ENCODE assay signal across 1 cellular context in the genomic region with DNA sequence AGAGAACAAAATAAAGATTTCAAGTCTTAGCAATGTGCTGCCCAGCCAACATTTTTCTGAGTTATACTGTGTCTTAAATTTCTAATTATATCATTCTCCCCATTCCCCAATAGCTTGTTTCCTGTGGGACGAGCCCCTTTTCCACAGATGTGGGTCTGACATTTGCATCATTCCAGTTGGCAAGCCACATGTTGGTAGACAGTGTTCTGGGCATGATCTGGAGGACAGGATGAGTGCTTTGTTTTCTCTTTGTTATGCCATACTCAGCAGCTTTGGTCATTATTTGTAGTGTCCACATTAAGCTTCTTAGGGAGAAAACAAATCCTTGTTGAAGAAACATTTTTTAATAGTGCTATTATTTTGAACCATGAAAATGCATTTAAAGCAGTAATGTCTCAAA.
TF ChIP-seq lines count a peak whose summit lies in the region.

No MANE protein-coding gene starts in this region.

TF ChIP-seq in IMR-90, 13 proteins besides CTCF, POLR2A, EP300 and RAD21:
- TF ChIP-seq MAZ (IDR thresholded peaks at IDR 0.05; ENCODE audit: borderline replicate concordance, low read depth, low read length) (no peak), ELK1 (IDR thresholded peaks at IDR 0.05; ENCODE audit: borderline replicate concordance, low read depth, low read length) (no peak), MXI1 (IDR thresholded peaks at IDR 0.05; ENCODE audit: borderline replicate concordance, low read depth, low read length) (no peak), SMC3 (IDR thresholded peaks at IDR 0.05; ENCODE audit: low read depth, low read length) (no peak), USF2 (IDR thresholded peaks at IDR 0.05; ENCODE audit: low read depth, low read length) (no peak), CEBPB (IDR thresholded peaks at IDR 0.05; ENCODE audit: low read depth, low read length) (no peak), FOS (IDR thresholded peaks at IDR 0.05; ENCODE audit: low read depth, low read length) (no peak), BHLHE40 (IDR thresholded peaks at IDR 0.05; ENCODE audit: low read depth, low read length) (no peak), RCOR1 (IDR thresholded peaks at IDR 0.05; ENCODE audit: insufficient replicate concordance, low read length) (no peak), NFE2L2 (IDR thresholded peaks at IDR 0.05; ENCODE audit: low read depth, low read length) (no peak), RFX5 (IDR thresholded peaks at IDR 0.05; ENCODE audit: low read depth, low read length) (no peak), CHD1 (IDR thresholded peaks at IDR 0.05; ENCODE audit: low read depth, low read length) (no peak), MAFK (IDR thresholded peaks at IDR 0.05; ENCODE audit: low read depth, low read length) (no peak)
